In the genomic region with DNA sequence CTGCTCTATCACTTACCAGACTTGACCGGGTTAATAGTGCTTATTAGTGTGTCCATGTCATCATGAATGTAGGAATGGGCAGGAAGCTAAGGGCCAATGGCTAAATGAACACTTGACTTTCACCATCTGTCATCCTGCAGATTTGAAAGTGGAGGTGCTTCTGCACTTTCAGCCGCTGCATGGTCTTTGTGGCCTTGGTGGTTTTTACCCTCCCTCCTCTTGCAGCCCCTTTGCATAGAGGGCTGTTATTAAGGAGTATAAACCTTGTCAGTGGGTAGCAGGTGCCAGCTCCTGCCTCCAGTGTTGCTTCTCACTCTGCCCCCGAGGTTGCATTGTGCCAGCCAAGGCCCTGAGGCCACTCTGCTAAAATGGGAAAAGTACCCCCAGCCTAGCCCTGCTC, we compare ENCODE assay signal across 15 cellular contexts.
DNase-seq lines count a peak whose midpoint lies in the region; ATAC-seq, FAIRE-seq and TF ChIP-seq lines count a peak whose summit lies in the region.
"Had no signal": no experiment of that assay in that cellular context is flagged by ENCODE, and none has a peak within 500 bp of the region (broad histone marks: within the 10 kb centered on the region; RNA-seq: fewer than 3 reads in every experiment).

No MANE protein-coding gene starts in this region.

- no peak for TF ChIP-seq POLR2A in GM12891 (IDR thresholded peaks at IDR 0.05; ENCODE audit: low read depth, low read length)

- intact Hi-C loops in activated T-helper 1 cell treated with anti-CD3 and anti-CD28 coated beads, Interleukin-12 subunit alpha, Interleukin-12 subunit beta, Interleukin-2, Interleukin-4 antibody, amounts not matched to agents 30 ng/mL and 10 ng/mL and 1 ng/mL, durations not matched to agents 14 hours and 24 hours and 36 hours (cut with micrococcal nuclease), result no loop called here

- no peak overlapping the region for H3K27ac Mint-ChIP-seq in activated T-helper 1 cell treated with anti-CD3 and anti-CD28 coated beads, Interleukin-12 subunit alpha, Interleukin-12 subunit beta, Interleukin-2, Interleukin-4 antibody, amounts not matched to agents 30 ng/mL and 10 ng/mL and 1 ng/mL, durations not matched to agents 14 hours and 24 hours and 36 hours
- H3K27ac Mint-ChIP-seq: activated naive CD4-positive, alpha-beta T cell treated with anti-CD3 and anti-CD28 coated beads, Interleukin-2, amount 50 U/mL, for 72 hours; T-helper 1 cell treated with Interleukin-12 subunit alpha and Interleukin-12 subunit beta and Interleukin-4 antibody, amounts not matched to agents 30 μg/mL and 1 μg/mL, for 36 hours had no signal

- no peaks in the 10 kb centered on the region for H3K27me3 ChIP-seq in H7 (ENCODE audit: control insufficient read depth, insufficient read depth, low read length)
- H3K27me3 ChIP-seq: transverse colon had no signal

- H3K4me3 ChIP-seq in H7 (ENCODE audit: insufficient read depth, low read depth, low read length), result no peak overlapping the region
- H3K4me3 ChIP-seq: coronary artery, transverse colon had no signal

- no peak overlapping the region for H3K4me3 Mint-ChIP-seq in activated T-helper 1 cell treated with anti-CD3 and anti-CD28 coated beads, Interleukin-12 subunit alpha, Interleukin-12 subunit beta, Interleukin-2, Interleukin-4 antibody, amounts not matched to agents 30 ng/mL and 10 ng/mL and 1 ng/mL, durations not matched to agents 14 hours and 24 hours and 36 hours
- H3K4me3 Mint-ChIP-seq: T-helper 1 cell treated with Interleukin-12 subunit alpha and Interleukin-12 subunit beta and Interleukin-4 antibody, amounts not matched to agents 30 μg/mL and 1 μg/mL, for 36 hours had no signal

- H3K36me3 ChIP-seq in H7 (replicated peaks; ENCODE audit: control insufficient read depth, insufficient read depth, low read length), result no peaks in the 10 kb centered on the region
- H3K36me3 ChIP-seq: transverse colon had no signal

- H3K36me3 Mint-ChIP-seq in activated T-helper 1 cell treated with anti-CD3 and anti-CD28 coated beads, Interleukin-12 subunit alpha, Interleukin-12 subunit beta, Interleukin-2, Interleukin-4 antibody, amounts not matched to agents 30 ng/mL and 10 ng/mL and 1 ng/mL, durations not matched to agents 14 hours and 24 hours and 36 hours (ENCODE audit: low read depth), result no peaks in the 10 kb centered on the region
- H3K36me3 Mint-ChIP-seq: activated naive CD4-positive, alpha-beta T cell treated with anti-CD3 and anti-CD28 coated beads, Interleukin-2, amount 50 U/mL, for 72 hours had no signal

- H3K4me1 Mint-ChIP-seq in activated T-helper 1 cell treated with anti-CD3 and anti-CD28 coated beads, Interleukin-12 subunit alpha, Interleukin-12 subunit beta, Interleukin-2, Interleukin-4 antibody, amounts not matched to agents 30 ng/mL and 10 ng/mL and 1 ng/mL, durations not matched to agents 14 hours and 24 hours and 36 hours (ENCODE audit: low read depth), result peaks cover 29% of the 10 kb centered on the region

- no peaks in the 10 kb centered on the region for H3K9me3 Mint-ChIP-seq in activated T-helper 1 cell treated with anti-CD3 and anti-CD28 coated beads, Interleukin-12 subunit alpha, Interleukin-12 subunit beta, Interleukin-2, Interleukin-4 antibody, amounts not matched to agents 30 ng/mL and 10 ng/mL and 1 ng/mL, durations not matched to agents 14 hours and 24 hours and 36 hours
- H3K9me3 Mint-ChIP-seq: T-helper 1 cell treated with Interleukin-12 subunit alpha and Interleukin-12 subunit beta and Interleukin-4 antibody, amounts not matched to agents 30 μg/mL and 1 μg/mL, for 36 hours had no signal

- peak; percentile 78 for ATAC-seq in GM19351 (IDR thresholded peaks at IDR 0.05; ENCODE audit: unreplicated experiment)
- ATAC-seq in HG02623 (IDR thresholded peaks at IDR 0.05; ENCODE audit: unreplicated experiment), result peak; percentile 75
- ATAC-seq in HG03442 (IDR thresholded peaks at IDR 0.05; ENCODE audit: unreplicated experiment), result peak; percentile 61
- ATAC-seq: activated naive CD4-positive, alpha-beta T cell treated with anti-CD3 and anti-CD28 coated beads, Interleukin-2, amount 50 U/mL, for 72 hours; right cardiac atrium had no signal

- peak; percentile 95 for FAIRE-seq in GM12891 (lab: Jason Lieb, UNC)
- FAIRE-seq: islet of Langerhans had no signal

- DNase-seq in GM12891 (ENCODE audit: insufficient read length, low spot score), result no peak
- DNase-seq in NK-92 (lab: John Stamatoyannopoulos, UW; ENCODE audit: unreplicated experiment), result no peak
- no peak for DNase-seq in NCI-H2196 (lab: John Stamatoyannopoulos, UW; ENCODE audit: unreplicated experiment)
- no peak for DNase-seq in activated T-helper 1 cell treated with anti-CD3 and anti-CD28 coated beads, Interleukin-12 subunit alpha, Interleukin-12 subunit beta, Interleukin-2, Interleukin-4 antibody, amounts not matched to agents 30 ng/mL and 10 ng/mL and 1 ng/mL, durations not matched to agents 14 hours and 24 hours and 36 hours (ENCODE audit: low spot score)
- no peak for DNase-seq in H7
- DNase-seq: NCI-H1694, right cardiac atrium, transverse colon had no signal

- peaks cover 13% of the 10 kb centered on the region for H3K27me3 Mint-ChIP-seq in activated T-helper 1 cell treated with anti-CD3 and anti-CD28 coated beads, Interleukin-12 subunit alpha, Interleukin-12 subunit beta, Interleukin-2, Interleukin-4 antibody, amounts not matched to agents 30 ng/mL and 10 ng/mL and 1 ng/mL, durations not matched to agents 14 hours and 24 hours and 36 hours (ENCODE audit: insufficient read depth)

TF ChIP-seq in GM12891, 5 proteins besides CTCF, POLR2A, EP300 and RAD21:
- TF ChIP-seq POU2F2 (IDR thresholded peaks at IDR 0.05; ENCODE audit: low read depth, low read length), result peak; percentile 82
- no peak for TF ChIP-seq POLR2AphosphoS5 (IDR thresholded peaks at IDR 0.05; ENCODE audit: low read depth, low read length)
